Comparison of ENCODE assay signal across 1 cellular context in the genomic region with DNA sequence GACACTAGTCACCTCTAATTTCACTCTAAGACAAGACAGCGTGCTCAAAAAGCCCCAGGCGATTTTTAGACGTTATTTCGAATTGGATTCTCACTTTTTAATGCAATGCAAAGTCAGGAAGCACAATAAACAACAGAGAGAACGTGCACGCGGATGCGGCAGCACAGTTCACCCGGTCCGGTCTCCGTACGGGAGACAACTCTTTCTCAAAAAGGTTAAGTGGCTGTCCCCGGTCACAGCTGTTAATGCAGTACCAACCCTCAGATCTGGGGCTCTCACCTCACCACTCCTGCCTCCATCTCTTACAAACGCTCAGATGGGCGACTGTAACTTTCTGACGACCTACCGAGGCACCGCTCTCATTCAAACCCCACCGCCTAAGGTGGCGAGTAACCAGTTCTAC.
TF ChIP-seq lines count a peak whose summit lies in the region.

No MANE protein-coding gene starts in this region.

TF ChIP-seq in HCT116, 20 proteins besides CTCF, POLR2A, EP300 and RAD21 (continued from another document):
- TF ChIP-seq, protein P1, sequence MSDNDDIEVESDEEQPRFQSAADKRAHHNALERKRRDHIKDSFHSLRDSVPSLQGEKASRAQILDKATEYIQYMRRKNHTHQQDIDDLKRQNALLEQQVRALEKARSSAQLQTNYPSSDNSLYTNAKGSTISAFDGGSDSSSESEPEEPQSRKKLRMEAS (IDR thresholded peaks at IDR 0.05) = no peak
- no peak for TF ChIP-seq EGR1 (IDR thresholded peaks at IDR 0.05; ENCODE audit: low read depth)
- TF ChIP-seq, protein P2, sequence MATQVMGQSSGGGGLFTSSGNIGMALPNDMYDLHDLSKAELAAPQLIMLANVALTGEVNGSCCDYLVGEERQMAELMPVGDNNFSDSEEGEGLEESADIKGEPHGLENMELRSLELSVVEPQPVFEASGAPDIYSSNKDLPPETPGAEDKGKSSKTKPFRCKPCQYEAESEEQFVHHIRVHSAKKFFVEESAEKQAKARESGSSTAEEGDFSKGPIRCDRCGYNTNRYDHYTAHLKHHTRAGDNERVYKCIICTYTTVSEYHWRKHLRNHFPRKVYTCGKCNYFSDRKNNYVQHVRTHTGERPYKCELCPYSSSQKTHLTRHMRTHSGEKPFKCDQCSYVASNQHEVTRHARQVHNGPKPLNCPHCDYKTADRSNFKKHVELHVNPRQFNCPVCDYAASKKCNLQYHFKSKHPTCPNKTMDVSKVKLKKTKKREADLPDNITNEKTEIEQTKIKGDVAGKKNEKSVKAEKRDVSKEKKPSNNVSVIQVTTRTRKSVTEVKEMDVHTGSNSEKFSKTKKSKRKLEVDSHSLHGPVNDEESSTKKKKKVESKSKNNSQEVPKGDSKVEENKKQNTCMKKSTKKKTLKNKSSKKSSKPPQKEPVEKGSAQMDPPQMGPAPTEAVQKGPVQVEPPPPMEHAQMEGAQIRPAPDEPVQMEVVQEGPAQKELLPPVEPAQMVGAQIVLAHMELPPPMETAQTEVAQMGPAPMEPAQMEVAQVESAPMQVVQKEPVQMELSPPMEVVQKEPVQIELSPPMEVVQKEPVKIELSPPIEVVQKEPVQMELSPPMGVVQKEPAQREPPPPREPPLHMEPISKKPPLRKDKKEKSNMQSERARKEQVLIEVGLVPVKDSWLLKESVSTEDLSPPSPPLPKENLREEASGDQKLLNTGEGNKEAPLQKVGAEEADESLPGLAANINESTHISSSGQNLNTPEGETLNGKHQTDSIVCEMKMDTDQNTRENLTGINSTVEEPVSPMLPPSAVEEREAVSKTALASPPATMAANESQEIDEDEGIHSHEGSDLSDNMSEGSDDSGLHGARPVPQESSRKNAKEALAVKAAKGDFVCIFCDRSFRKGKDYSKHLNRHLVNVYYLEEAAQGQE (IDR thresholded peaks at IDR 0.05; ENCODE audit: low read depth) = no peak
- no peak for TF ChIP-seq ZNF274 (IDR thresholded peaks at IDR 0.05; ENCODE audit: low read depth, low read length)
